21 cellular contexts compared by ENCODE assay signal in genomic region chr5:169895876-169896275, GRCh38.
DNase-seq lines count a peak whose midpoint lies in the region; ATAC-seq and TF ChIP-seq lines count a peak whose summit lies in the region.
"Had no signal": no experiment of that assay in that cellular context is flagged by ENCODE, and none has a peak within 500 bp of the region (broad histone marks: within the 10 kb centered on the region; RNA-seq: fewer than 3 reads in every experiment).

No MANE protein-coding gene starts in this region.

- no peak overlapping the region for H3K9ac ChIP-seq in mammary epithelial cell (ENCODE audit: insufficient read depth, low read length)
- H3K9ac ChIP-seq: BLaER1 had no signal

- H3K4me1 Mint-ChIP-seq in activated T-helper 2 cell treated with anti-CD3 and anti-CD28 coated beads, Interferon-gamma antibody, Interleukin-2, Interleukin-4, amounts not matched to agents 10 μg/mL and 5 μg/mL and 100 μg/mL, durations not matched to agents 14 hours and 24 hours and 36 hours (ENCODE audit: low read depth) = peaks cover 3% of the 10 kb centered on the region

- TF ChIP-seq CTCF in fibroblast of pulmonary artery (IDR thresholded peaks at IDR 0.05; ENCODE audit: low read length, missing control alignments) (no peak), mammary epithelial cell (conservative IDR thresholded peaks at IDR 0.05 in 1 of 2, IDR thresholded peaks at IDR 0.05 in 1 of 2; ENCODE audit: extremely low read depth in 1 of 2, insufficient read depth in 1 of 2, low read depth in 1 of 2, low read length in 2 of 2) (no peak)

- H3K79me2 ChIP-seq in mammary epithelial cell (ENCODE audit: insufficient read depth, low read length) = no peaks in the 10 kb centered on the region
- H3K79me2 ChIP-seq: hepatocyte had no signal

- H3K4me1 ChIP-seq in mammary epithelial cell (ENCODE audit: insufficient read depth, low read length) = peaks cover 5% of the 10 kb centered on the region
- H3K4me1 ChIP-seq: transverse colon had no signal

- peaks cover 35% of the 10 kb centered on the region for H3K36me3 Mint-ChIP-seq in activated T-helper 2 cell treated with anti-CD3 and anti-CD28 coated beads, Interferon-gamma antibody, Interleukin-2, Interleukin-4, amounts not matched to agents 10 μg/mL and 5 μg/mL and 100 μg/mL, durations not matched to agents 14 hours and 24 hours and 36 hours (ENCODE audit: low read depth)

- dilution Hi-C loops in mammary epithelial cell (cut with HindIII; ENCODE audit: low sequenced_read_pairs) = no loop called here

- H3K27me3 ChIP-seq in mammary epithelial cell (ENCODE audit: insufficient read depth, low read length) = no peaks in the 10 kb centered on the region
- H3K27me3 ChIP-seq: BLaER1, hepatocyte, ovary, transverse colon had no signal

- CTCF ChIA-PET in mammary epithelial cell (lab: Charles Lee; ENCODE audit: low non-redundant PET) = no interaction called here

- ATAC-seq in GM18870 (IDR thresholded peaks at IDR 0.05; ENCODE audit: unreplicated experiment) = no peak
- ATAC-seq: left colon had no signal

- no peak overlapping the region for H3K4me2 ChIP-seq in mammary epithelial cell (ENCODE audit: insufficient read depth, low read depth, low read length)
- H3K4me2 ChIP-seq: BLaER1, hepatocyte, smooth muscle cell had no signal

- peak overlapping the region; percentile 4 for H3K27ac Mint-ChIP-seq in activated T-helper 2 cell treated with anti-CD3 and anti-CD28 coated beads, Interferon-gamma antibody, Interleukin-2, Interleukin-4, amounts not matched to agents 10 μg/mL and 5 μg/mL and 100 μg/mL, durations not matched to agents 14 hours and 24 hours and 36 hours
- H3K27ac Mint-ChIP-seq: activated CD4-positive, alpha-beta T cell treated with anti-CD3 and anti-CD28 coated beads, Interleukin-2, amount 10 ng/mL, durations not matched to agents 7 days and 5 days had no signal

- WGBS in mammary epithelial cell (ENCODE audit: low coverage, missing lambda C conversion rate) = 39% methylated on average over 6 of the region's 6 CpGs

- DNase-seq in C1 segment of cervical spinal cord (lab: John Stamatoyannopoulos, UW) (peak in 12 of 14 donors; percentile 23 to 84 (median 72)), fibroblast of pulmonary artery (ENCODE audit: low read depth) (peak; percentile 39), middle frontal gyrus (ENCODE audit: extremely low spot score, low spot score) (peak; percentile 65), mammary epithelial cell (no peak), Kasumi-1 (lab: John Stamatoyannopoulos, UW) (no peak), OCI-M2 (lab: John Stamatoyannopoulos, UW; ENCODE audit: unreplicated experiment) (no peak)
- no peak for DNase-seq in activated T-helper 2 cell treated with anti-CD3 and anti-CD28 coated beads, Interferon-gamma antibody, Interleukin-2, Interleukin-4, amounts not matched to agents 10 μg/mL and 5 μg/mL and 100 μg/mL, durations not matched to agents 14 hours and 24 hours and 36 hours (ENCODE audit: low spot score)
- DNase-seq: activated CD4-positive, alpha-beta T cell treated with anti-CD3 and anti-CD28 coated beads, Interleukin-2, amount 10 ng/mL, durations not matched to agents 7 days and 5 days; activated T-cell treated with anti-CD3 and anti-CD28 coated beads, Interleukin-2, amount 50 U/mL, for 1 hour; left colon; NCI-H1930; NCI-H510A; OCI-M1; ovary; transverse colon had no signal

- H4K20me1 ChIP-seq in mammary epithelial cell (ENCODE audit: insufficient read depth, low read length) = no peaks in the 10 kb centered on the region
- H4K20me1 ChIP-seq: BLaER1 had no signal

- no peaks in the 10 kb centered on the region for H3K27me3 Mint-ChIP-seq in activated T-helper 2 cell treated with anti-CD3 and anti-CD28 coated beads, Interferon-gamma antibody, Interleukin-2, Interleukin-4, amounts not matched to agents 10 μg/mL and 5 μg/mL and 100 μg/mL, durations not matched to agents 14 hours and 24 hours and 36 hours (ENCODE audit: low read depth)
- H3K27me3 Mint-ChIP-seq: activated CD4-positive, alpha-beta T cell treated with anti-CD3 and anti-CD28 coated beads, Interleukin-2, amount 10 ng/mL, durations not matched to agents 7 days and 5 days had no signal

- no peaks in the 10 kb centered on the region for H3K9me3 Mint-ChIP-seq in activated T-helper 2 cell treated with anti-CD3 and anti-CD28 coated beads, Interferon-gamma antibody, Interleukin-2, Interleukin-4, amounts not matched to agents 10 μg/mL and 5 μg/mL and 100 μg/mL, durations not matched to agents 14 hours and 24 hours and 36 hours
- H3K9me3 Mint-ChIP-seq: activated CD4-positive, alpha-beta T cell treated with anti-CD3 and anti-CD28 coated beads, Interleukin-2, amount 10 ng/mL, durations not matched to agents 7 days and 5 days had no signal

- H2AFZ ChIP-seq in mammary epithelial cell (ENCODE audit: low read depth, low read length) = no peak overlapping the region
- H2AFZ ChIP-seq: hepatocyte had no signal

- in situ Hi-C loops in mammary epithelial cell (cut with MboI; ENCODE audit: low sequenced_read_pairs in 2 of 2) = no loop called here

- no peak overlapping the region for H3K27ac ChIP-seq in mammary epithelial cell (ENCODE audit: insufficient read depth, low read depth, low read length)
- H3K27ac ChIP-seq: BLaER1, coronary artery, epithelial cell of prostate, hepatocyte, ovary, transverse colon had no signal

- intact Hi-C loops in activated T-helper 2 cell treated with anti-CD3 and anti-CD28 coated beads, Interferon-gamma antibody, Interleukin-2, Interleukin-4, amounts not matched to agents 10 μg/mL and 5 μg/mL and 100 μg/mL, durations not matched to agents 14 hours and 24 hours and 36 hours (cut with micrococcal nuclease) = no loop called here
- intact Hi-C loops in mammary epithelial cell (cut with micrococcal nuclease) = no loop called here

- no peak overlapping the region for H3K4me3 Mint-ChIP-seq in activated T-helper 2 cell treated with anti-CD3 and anti-CD28 coated beads, Interferon-gamma antibody, Interleukin-2, Interleukin-4, amounts not matched to agents 10 μg/mL and 5 μg/mL and 100 μg/mL, durations not matched to agents 14 hours and 24 hours and 36 hours (ENCODE audit: low read depth)
- H3K4me3 Mint-ChIP-seq: activated CD4-positive, alpha-beta T cell treated with anti-CD3 and anti-CD28 coated beads, Interleukin-2, amount 10 ng/mL, durations not matched to agents 7 days and 5 days had no signal

- H3K9me3 ChIP-seq in mammary epithelial cell (replicated peaks; ENCODE audit: insufficient read depth, low read length) = no peaks in the 10 kb centered on the region
- H3K9me3 ChIP-seq: BLaER1, ovary, transverse colon had no signal

- no TSS peak for BruUV-seq in mammary epithelial cell (replicated peaks; lab: Mats Ljungman, UMichigan)

- no peaks in the 10 kb centered on the region for H3K36me3 ChIP-seq in mammary epithelial cell (ENCODE audit: insufficient read depth, low read length)
- H3K36me3 ChIP-seq: ovary, transverse colon had no signal

- H3K4me3 ChIP-seq in fibroblast of pulmonary artery (replicated peaks; ENCODE audit: low read depth, low read length) (no peak overlapping the region), mammary epithelial cell (replicated peaks in 1 of 3; ENCODE audit: insufficient read depth in 1 of 3, low read depth in 2 of 3, low read length in 3 of 3) (no peak overlapping the region)
- H3K4me3 ChIP-seq: BLaER1, coronary artery, hepatocyte, ovary, smooth muscle cell, transverse colon had no signal

Comparison
In these comparisons a context has a peak if more than half of its experiments do, and no peak if none do; other contexts are left out.
1. DNase-seq: peak in C1 segment of cervical spinal cord (12 of 14), fibroblast of pulmonary artery (single experiment) and middle frontal gyrus (single experiment); none in activated T-helper 2 cell treated with anti-CD3 and anti-CD28 coated beads, Interferon-gamma antibody, Interleukin-2, Interleukin-4, amounts not matched to agents 10 μg/mL and 5 μg/mL and 100 μg/mL, durations not matched to agents 14 hours and 24 hours and 36 hours (single experiment), mammary epithelial cell (single experiment), Kasumi-1 (0 of 2) and OCI-M2 (single experiment).